ENCODE assay signal across 8 cellular contexts in the genomic region with DNA sequence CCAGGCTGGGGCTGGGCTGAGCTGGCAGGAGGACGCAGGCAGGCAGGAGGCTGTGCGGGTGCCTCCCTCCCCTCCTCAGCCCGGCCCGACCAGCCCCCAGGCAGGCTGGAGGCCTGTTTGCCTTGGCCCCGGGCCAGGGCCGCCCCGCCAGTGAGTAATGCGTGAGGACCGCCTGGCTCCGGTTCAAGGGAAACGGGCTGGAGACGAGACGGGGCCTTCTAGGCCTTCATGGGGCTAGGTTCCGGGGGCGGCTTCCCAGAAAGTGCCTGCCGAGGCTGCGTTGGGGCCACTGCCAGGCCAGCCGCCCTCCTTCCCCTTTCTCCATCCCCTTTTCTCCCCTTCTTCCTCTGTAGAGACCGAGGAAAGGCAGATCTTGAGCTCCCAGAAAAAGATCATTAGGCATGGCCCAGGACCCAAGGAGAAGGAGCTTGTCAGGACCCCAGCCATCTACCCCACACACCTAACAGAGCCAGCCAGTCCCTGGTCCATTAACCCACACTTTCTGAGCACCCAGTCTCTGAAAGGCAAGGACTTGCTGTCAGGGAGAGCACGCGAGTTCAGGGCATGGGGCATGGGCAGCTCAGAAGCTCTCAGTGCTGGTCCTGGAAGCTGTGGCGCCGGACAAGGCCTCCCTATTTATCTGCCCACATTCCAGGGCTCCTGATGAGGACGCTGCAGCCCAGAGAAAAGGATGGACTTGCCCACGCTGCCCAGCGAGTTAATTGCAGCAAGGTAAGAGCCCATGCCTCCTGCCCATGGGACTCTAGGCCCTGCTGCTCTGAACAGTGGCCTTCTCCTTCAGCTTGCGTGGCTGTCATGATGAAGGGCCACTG. TPM values are rescaled to one million over a fixed set of nuclear protein-coding genes. Genes with fewer than 3 reads are reported as not detected.
DNase-seq lines count a peak whose midpoint lies in the region; ATAC-seq, FAIRE-seq and TF ChIP-seq lines count a peak whose summit lies in the region.

No MANE protein-coding gene starts in this region.

- H3K4me3 ChIP-seq in breast epithelium = peak overlapping the region in 1 of 3 donors; percentile 19
- H3K4me3 ChIP-seq in HepG2 (replicated peaks in 1 of 3; ENCODE audit: insufficient read depth in 1 of 3, low read depth in 2 of 3, low read length in 3 of 3) = peak overlapping the region; percentile 51 to 73 (median 57); a peak in 5 of 6 replicates
- no peak overlapping the region for H3K4me3 ChIP-seq in thyroid gland (replicated peaks in 1 of 3)

- intact Hi-C loops in breast epithelium (cut with DNase I; ENCODE audit: low total_unique reads) (no loop called here), HepG2 (cut with micrococcal nuclease; ENCODE audit: unreplicated experiment) (loop anchor here (1.0 kb wide), 1 partner anchor 28 kb away; no protein-coding TSS in a partner anchor), thyroid gland (cut with DNase I) (no loop called here)

- peaks cover 4% of the 10 kb centered on the region for H3K79me2 ChIP-seq in HepG2 (ENCODE audit: insufficient read depth, low read length)

- 6% methylated on average over 10 of the region's 27 CpGs for WGBS in HepG2 (ENCODE audit: low lambda C conversion rate)
- 35 to 75% methylated on average over 10 to 26 of the region's 27 CpGs for WGBS in thyroid gland, 2 donors

- in situ Hi-C loops in HepG2 (cut with HindIII; ENCODE audit: extremely low pct_ligation_motif_present, low pct_unique_long_range_greater_than_20kb) = loop anchor here (5.0 kb wide), 1 partner anchor 225 kb away; no protein-coding TSS in a partner anchor

- TF ChIP-seq EP300 in HepG2 (IDR thresholded peaks at IDR 0.05; ENCODE audit: low read depth in 2 of 2, low read length in 2 of 2) (peak in 1 of 2 experiments; percentile 85; a peak in 2 of 4 replicates), HepG2 (CRISPR knock-in tag; IDR thresholded peaks at IDR 0.05; ENCODE audit: borderline replicate concordance) (peak; percentile 78; the same call in 1 of the 2 replicates)

- H3K27ac ChIP-seq in breast epithelium (peak overlapping the region; percentile 73 to 79), HepG2 (ENCODE audit: extremely low read length, insufficient read depth, low read length) (peak overlapping the region; percentile 78), thyroid gland (peak overlapping the region; percentile 68 to 92 (median 77))

- no peaks in the 10 kb centered on the region for H3K36me3 ChIP-seq in breast epithelium
- no peaks in the 10 kb centered on the region for H3K36me3 ChIP-seq in HepG2 (replicated peaks in 1 of 2; ENCODE audit: control insufficient read depth in 1 of 2, insufficient read depth in 2 of 2, low read length in 2 of 2)
- H3K36me3 ChIP-seq in thyroid gland = no peaks in the 10 kb centered on the region

- H2AFZ ChIP-seq in HepG2 (ENCODE audit: low read length) = no peak overlapping the region

- H3K27me3 ChIP-seq in breast epithelium (no peaks in the 10 kb centered on the region), HepG2 (ENCODE audit: control insufficient read depth in 1 of 2, insufficient read depth in 2 of 2, low read length in 2 of 2) (no peaks in the 10 kb centered on the region), thyroid gland (no peaks in the 10 kb centered on the region)

- FAIRE-seq in HepG2 (lab: Jason Lieb, UNC) = peak; percentile 43

- peak overlapping the region; percentile 94 for H3K4me2 ChIP-seq in HepG2 (ENCODE audit: low read depth, low read length)

- no peak for TF ChIP-seq RAD21 in HepG2 (CRISPR knock-in tag; IDR thresholded peaks at IDR 0.05)

- POLR2A ChIA-PET in HepG2 (lab: Yijun Ruan, JAX) = interaction anchor here (1.0 to 3.4 kb wide), 11 partner anchors 10 to 327 kb away, joined by 3 to 36 read pairs (median 4); no protein-coding TSS in a partner anchor

- peaks cover 0 to 8% of the 10 kb centered on the region in 2 donors for H3K4me1 ChIP-seq in breast epithelium
- peaks cover 48% of the 10 kb centered on the region for H3K4me1 ChIP-seq in HepG2 (ENCODE audit: insufficient read depth, low read length)
- H3K4me1 ChIP-seq in thyroid gland = peaks cover 15 to 23% of the 10 kb centered on the region in 2 donors

- ATAC-seq in HepG2 (peak; percentile 89), GM19395 (IDR thresholded peaks at IDR 0.05; ENCODE audit: unreplicated experiment) (no peak), GM21619 (IDR thresholded peaks at IDR 0.05; ENCODE audit: unreplicated experiment) (no peak)

- DNase-seq in DMS153 (lab: John Stamatoyannopoulos, UW) (peak; percentile 79), NCI-H2029 treated with DMSO at 0.1 percent for 48 hours (lab: John Stamatoyannopoulos, UW) (peak; percentile 51), breast epithelium (ENCODE audit: low spot score in 2 of 2) (peak in 1 of 2 donors; percentile 61), HepG2 (ENCODE audit: low spot score) (peak; percentile 86), thyroid gland (peak; percentile 92), inferior parietal cortex (ENCODE audit: extremely low spot score) (no peak)

- TSS peak; percentile 86 for BruUV-seq in HepG2 (replicated peaks; lab: Mats Ljungman, UMichigan)

- H3K9ac ChIP-seq in HepG2 (ENCODE audit: insufficient read depth, low read depth, low read length) = peak overlapping the region; percentile 87

- CTCF ChIA-PET in HepG2 (lab: Yijun Ruan, JAX; ENCODE audit: low intra/inter-chr PET ratio, low total read pairs) = no interaction called here

- TF ChIP-seq CTCF in breast epithelium (IDR thresholded peaks at IDR 0.05) (no peak), HepG2 (CRISPR knock-in tag; IDR thresholded peaks at IDR 0.05) (peak; percentile 65), thyroid gland (IDR thresholded peaks at IDR 0.05) (no peak)

- no peak for TF ChIP-seq POLR2A in breast epithelium (IDR thresholded peaks at IDR 0.05)
- peak in 1 of 2 experiments; percentile 52; a peak in 2 of 4 replicates for TF ChIP-seq POLR2A in HepG2 (IDR thresholded peaks at IDR 0.05; ENCODE audit: insufficient read depth in 1 of 2, low read depth in 2 of 2, low read length in 2 of 2)
- TF ChIP-seq POLR2A in thyroid gland (IDR thresholded peaks at IDR 0.05) = no peak

- H4K20me1 ChIP-seq in HepG2 (ENCODE audit: insufficient read depth, low read length) = no peaks in the 10 kb centered on the region

- peaks cover 5 to 9% of the 10 kb centered on the region in 2 donors for H3K9me3 ChIP-seq in breast epithelium
- no peaks in the 10 kb centered on the region for H3K9me3 ChIP-seq in HepG2 (ENCODE audit: low read length)
- H3K9me3 ChIP-seq in thyroid gland = no peaks in the 10 kb centered on the region

TF ChIP-seq in HepG2, 621 proteins besides CTCF, POLR2A, EP300 and RAD21 (continues in another document):
- TF ChIP-seq CHD2 (IDR thresholded peaks at IDR 0.05; ENCODE audit: low read depth, low read length) (no peak), RXRA (CRISPR knock-in tag; IDR thresholded peaks at IDR 0.05) (peak; percentile 82), MEIS2 (CRISPR knock-in tag; IDR thresholded peaks at IDR 0.05) (peak; percentile 87), ZSCAN25 (CRISPR knock-in tag; IDR thresholded peaks at IDR 0.05) (peak; percentile 95), ZNF264 (CRISPR knock-in tag; IDR thresholded peaks at IDR 0.05) (0 out of 2 replicates have a peak, but pooled peaks have one; percentile 70), WIZ (CRISPR knock-in tag; IDR thresholded peaks at IDR 0.05) (no peak)
- TF ChIP-seq, protein P1, sequence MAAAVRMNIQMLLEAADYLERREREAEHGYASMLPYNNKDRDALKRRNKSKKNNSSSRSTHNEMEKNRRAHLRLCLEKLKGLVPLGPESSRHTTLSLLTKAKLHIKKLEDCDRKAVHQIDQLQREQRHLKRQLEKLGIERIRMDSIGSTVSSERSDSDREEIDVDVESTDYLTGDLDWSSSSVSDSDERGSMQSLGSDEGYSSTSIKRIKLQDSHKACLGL (CRISPR knock-in tag; IDR thresholded peaks at IDR 0.05) = peak; percentile 55; the same call in 1 of the 2 replicates

RNA-seq across cellular contexts. Expression of a gene that starts 48.5 kb away (rescaled TPM):
- total RNA-seq in breast epithelium (10 to 100 TPM; 17.4 to 21.2 (median 20.6) TPM), HepG2 (2016; rRNA removed; fragmentation: Illumina TruSeq; extraction: Trizol) (18.7 and 24.7 TPM in 2 replicates), thyroid gland (10 to 100 TPM; 40.1 to 69.3 (median 59.2) TPM)
- total RNA-seq in HepG2 (2016; cell fraction: cytosol; rRNA removed; fragmentation: Illumina TruSeq; extraction: Trizol; ENCODE audit: low read depth) = 3.3 TPM in 2 replicates
- 17.7 and 26.0 TPM in 2 replicates for total RNA-seq in HepG2 (2016; cell fraction: insoluble cytoplasmic fraction; rRNA removed; fragmentation: Illumina TruSeq; extraction: Trizol)
- total RNA-seq in HepG2 (2016; cell fraction: membrane; rRNA removed; fragmentation: Illumina TruSeq; extraction: Trizol) = 12.5 and 14.2 TPM in 2 replicates
- 22.7 and 23.8 TPM in 2 replicates for total RNA-seq in HepG2 (2016; cell fraction: nucleus; rRNA removed; fragmentation: Illumina TruSeq; extraction: Trizol)
- polyA plus RNA-seq in HepG2 (2011; rRNA removed) = 15.8 and 17.4 TPM in 2 replicates
- polyA plus RNA-seq in HepG2 (2011; cell fraction: cytosol; rRNA removed) = 15.1 and 16.9 TPM in 2 replicates
- 16.5 and 25.6 TPM in 2 replicates for polyA plus RNA-seq in HepG2 (2011; cell fraction: nucleus; rRNA removed)
- 5.6 and 8.5 TPM in 2 replicates for polyA plus RNA-seq in HepG2 (2012)
- 1.4 and 2.1 TPM in 2 replicates for polyA plus RNA-seq in HepG2 (2016; cell fraction: cytosol; fragmentation: Illumina TruSeq; extraction: Trizol; ENCODE audit: low read depth)
- polyA plus RNA-seq in HepG2 (2016; cell fraction: insoluble cytoplasmic fraction; fragmentation: Illumina TruSeq; extraction: Trizol; ENCODE audit: low read depth) = 15.7 and 17.1 TPM in 2 replicates
- polyA plus RNA-seq in HepG2 (2016; cell fraction: membrane; fragmentation: Illumina TruSeq; extraction: Trizol; ENCODE audit: low read depth) = 4.9 TPM in 2 replicates
- 40.0 and 43.9 TPM in 2 replicates for polyA plus RNA-seq in HepG2 (2016; cell fraction: nucleus; fragmentation: Illumina TruSeq; extraction: Trizol; ENCODE audit: insufficient read depth, low read depth)
- polyA minus RNA-seq in HepG2 (2011; rRNA and poly(A)+ RNA removed; ENCODE audit: low replicate concordance) = 38.7 and 47.8 TPM in 2 replicates
- 11.5 and 17.8 TPM in 2 replicates for polyA minus RNA-seq in HepG2 (2011; cell fraction: cytosol; rRNA and poly(A)+ RNA removed)
- 14.8 and 26.3 TPM in 2 replicates for polyA minus RNA-seq in HepG2 (2011; cell fraction: nucleus; rRNA and poly(A)+ RNA removed)

Comparison
In these comparisons a context has a peak if more than half of its experiments do, and no peak if none do; other contexts are left out.
1. H3K4me3 ChIP-seq: peak in HepG2 (3 of 3); none in thyroid gland (0 of 3).
2. Peak in every context shown above with its lines, with median percentiles within 50 percentile points of each other: H3K27ac ChIP-seq.